ENCODE assay signal across 1 cellular context in genomic region chr17:78934681-78935418, GRCh38.
TF ChIP-seq lines count a peak whose summit lies in the region.

No MANE protein-coding gene starts in this region.

TF ChIP-seq in HepG2, 621 proteins besides CTCF, POLR2A, EP300 and RAD21:
- TF ChIP-seq ZFP37 (CRISPR knock-in tag; IDR thresholded peaks at IDR 0.05; ENCODE audit: borderline replicate concordance) (no peak), ZMYM4 (CRISPR knock-in tag; IDR thresholded peaks at IDR 0.05) (no peak), ZNF672 (CRISPR knock-in tag; IDR thresholded peaks at IDR 0.05) (no peak), SCMH1 (CRISPR knock-in tag; IDR thresholded peaks at IDR 0.05; ENCODE audit: borderline replicate concordance) (no peak), MZF1 (CRISPR knock-in tag; IDR thresholded peaks at IDR 0.05; ENCODE audit: borderline replicate concordance) (no peak), HIVEP1 (CRISPR knock-in tag; IDR thresholded peaks at IDR 0.05) (no peak), ZNF317 (CRISPR knock-in tag; IDR thresholded peaks at IDR 0.05) (no peak), EED (CRISPR knock-in tag; IDR thresholded peaks at IDR 0.05) (0 out of 2 replicates have a peak, but pooled peaks have one; percentile 34), FOXK1 (CRISPR knock-in tag; IDR thresholded peaks at IDR 0.05; ENCODE audit: borderline replicate concordance, low read depth) (no peak), PTBP1 (IDR thresholded peaks at IDR 0.05; ENCODE audit: low read depth, low read length, poor library complexity, severe bottlenecking) (no peak), DBP (CRISPR knock-in tag; IDR thresholded peaks at IDR 0.05; ENCODE audit: not compliant biosample characterization) (no peak), MYC (CRISPR knock-in tag; IDR thresholded peaks at IDR 0.05; ENCODE audit: borderline replicate concordance) (0 out of 2 replicates have a peak, but pooled peaks have one; percentile 18), ZNF83 (CRISPR knock-in tag; IDR thresholded peaks at IDR 0.05; ENCODE audit: borderline replicate concordance) (no peak), ZNF800 (CRISPR knock-in tag; IDR thresholded peaks at IDR 0.05) (no peak), ZNF160 (CRISPR knock-in tag; IDR thresholded peaks at IDR 0.05) (no peak), SP4 (CRISPR knock-in tag; IDR thresholded peaks at IDR 0.05) (no peak), RFX1 (IDR thresholded peaks at IDR 0.05) (no peak), ZNF510 (CRISPR knock-in tag; IDR thresholded peaks at IDR 0.05; ENCODE audit: low read depth) (no peak), CBX1 (IDR thresholded peaks at IDR 0.05; ENCODE audit: low read depth) (no peak), IKZF4 (CRISPR knock-in tag; IDR thresholded peaks at IDR 0.05; ENCODE audit: borderline replicate concordance, low read depth, not compliant biosample characterization) (no peak), PBX3 (CRISPR knock-in tag; IDR thresholded peaks at IDR 0.05; ENCODE audit: borderline replicate concordance) (no peak), CAMTA2 (CRISPR knock-in tag; IDR thresholded peaks at IDR 0.05; ENCODE audit: borderline replicate concordance) (no peak), CREB1 (IDR thresholded peaks at IDR 0.05) (0 out of 2 replicates have a peak, but pooled peaks have one; percentile 10), CREB1 (CRISPR knock-in tag; IDR thresholded peaks at IDR 0.05) (no peak), ZNF746 (CRISPR knock-in tag; IDR thresholded peaks at IDR 0.05) (0 out of 2 replicates have a peak, but pooled peaks have one; percentile 7), GATAD1 (CRISPR knock-in tag; IDR thresholded peaks at IDR 0.05) (no peak)
